ENCODE assay signal across 29 cellular contexts in the genomic region with DNA sequence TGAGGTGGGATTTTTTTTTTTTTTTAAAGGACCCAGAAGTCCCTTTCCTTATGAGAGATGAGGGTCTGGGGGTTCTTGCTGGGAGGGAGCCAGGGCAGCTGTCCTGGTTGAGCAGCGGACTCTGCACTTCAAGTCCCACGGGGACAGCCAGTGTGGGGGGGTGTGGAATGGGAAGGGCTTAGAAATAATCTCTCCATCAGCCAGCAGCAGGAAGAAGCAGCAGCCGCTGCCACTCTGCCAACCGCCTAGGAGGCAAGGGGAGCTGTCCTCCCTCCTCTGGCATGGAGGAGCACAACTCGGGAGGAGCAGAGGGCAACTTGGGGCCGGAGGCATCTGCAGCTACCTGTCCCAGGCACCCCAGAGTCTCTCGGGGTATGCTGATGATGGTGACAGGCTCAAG. TPM values are rescaled to one million over a fixed set of nuclear protein-coding genes. Genes with fewer than 3 reads are reported as not detected.
DNase-seq lines count a peak whose midpoint lies in the region; TF ChIP-seq lines count a peak whose summit lies in the region.
"Had no signal": no experiment of that assay in that cellular context is flagged by ENCODE, and none has a peak within 500 bp of the region (broad histone marks: within the 10 kb centered on the region; RNA-seq: fewer than 3 reads in every experiment).

KCNG4 (minus strand) TSS at position 103 of the 400 bp plus-strand sequence. CDS start 2,527 bp downstream, outside the sequence.

- H3K27ac ChIP-seq in brain microvascular endothelial cell, result no peak within 1 kb of the TSS
- H3K27ac ChIP-seq: KMS-11, transverse colon had no signal

- peaks cover 11% of the 10 kb centered on the region for H3K4me1 ChIP-seq in BE2C
- H3K4me1 ChIP-seq: transverse colon had no signal

- H3K27me3 ChIP-seq in BE2C, result no peaks in the 10 kb centered on the region
- H3K27me3 ChIP-seq in brain microvascular endothelial cell (replicated peaks), result peaks cover 8% of the 10 kb centered on the region

- H3K4me3 ChIP-seq in BE2C (ENCODE audit: low read depth, low read length) (peak within 1 kb of the TSS; percentile 27), brain microvascular endothelial cell (ENCODE audit: low read depth, low read length) (no peak within 1 kb of the TSS)
- H3K4me3 ChIP-seq: transverse colon had no signal

- H3K36me3 ChIP-seq in BE2C, result no peaks in the 10 kb centered on the region
- H3K36me3 ChIP-seq in brain microvascular endothelial cell (replicated peaks), result no peaks in the 10 kb centered on the region
- H3K36me3 ChIP-seq: transverse colon had no signal

- in situ Hi-C loops in brain microvascular endothelial cell (cut with HindIII; ENCODE audit: low pct_ligation_motif_present, low sequenced_read_pairs), result no loop called here

- no peaks in the 10 kb centered on the region; the same call in 1 of the 2 replicates for H3K9me3 ChIP-seq in BE2C
- H3K9me3 ChIP-seq: transverse colon had no signal

- TF ChIP-seq CTCF in BE2C (IDR thresholded peaks at IDR 0.05; ENCODE audit: low read depth, low read length) (no peak), brain microvascular endothelial cell (IDR thresholded peaks at IDR 0.05; ENCODE audit: low read depth, low read length, missing control alignments) (no peak)

- DNase-seq in BE2C, result peak; percentile 68
- DNase-seq in D341Med (ENCODE audit: low spot score), result peak; percentile 77
- DNase-seq in NCI-H82 treated with DMSO at 0.1 percent for 48 hours (lab: John Stamatoyannopoulos, UW; ENCODE audit: unreplicated experiment), result peak; percentile 50
- peak; percentile 64 for DNase-seq in myocyte (ENCODE audit: low read depth)
- no peak for DNase-seq in brain microvascular endothelial cell
- no peak for DNase-seq in SIG-M5 treated with dmso at 0.1 percent for 504 hours (lab: John Stamatoyannopoulos, UW; ENCODE audit: unreplicated experiment)
- DNase-seq in cerebellar cortex (ENCODE audit: low spot score), result no peak
- DNase-seq: ACHN; activated CD4-positive, alpha-beta T cell treated with anti-CD3 and anti-CD28 coated beads, Interleukin-2, amount 50 U/mL, for 1 hour; activated CD8-positive, alpha-beta memory T cell treated with anti-CD3 and anti-CD28 coated beads, Interleukin-2, amount 10 ng/mL, durations not matched to agents 7 days and 5 days; activated naive CD4-positive, alpha-beta T cell treated with Interleukin-2 at 50 U/mL for 16 hours; activated T-cell treated with anti-CD3 and anti-CD28 coated beads, Interleukin-2, amount 50 U/mL, for 72 hours; HFFc6; hippocampal formation; immature natural killer cell; mesendoderm; NCI-H1436; NCI-H510A; nucleus accumbens; SIG-M5; stimulated activated CD4-positive, alpha-beta T cell treated with anti-CD3 and anti-CD28 coated beads, Interleukin-2, amount 100 ng/mL, for 24 hours; transverse colon had no signal

RNA-seq across cellular contexts. Expression of gene KCNG4, which starts in this region (rescaled TPM):
- 0.17 TPM for polyA plus RNA-seq in BE2C (2012; ENCODE audit: insufficient read depth, insufficient read length, low read depth)
- total RNA-seq in myocyte, result 0.05 TPM in 2 replicates
- polyA plus RNA-seq in myocyte (2012), result not detected
- total RNA-seq: activated CD8-positive, alpha-beta memory T cell treated with anti-CD3 and anti-CD28 coated beads, Interleukin-2, amount 10 ng/mL, durations not matched to agents 7 days and 5 days; activated T-cell treated with anti-CD3 and anti-CD28 coated beads, Interleukin-2, amount 50 U/mL, for 72 hours; cerebellum; endothelial cell of umbilical vein; fibroblast of lung; HFFc6; renal cortical epithelial cell; transverse colon; WTC11 had no signal
- polyA plus RNA-seq: adipose tissue, endothelial cell of umbilical vein, fibroblast of lung, immature natural killer cell had no signal

Comparison
In these comparisons a context has a peak if more than half of its experiments do, and no peak if none do; other contexts are left out.
1. Peak in DNase-seq in myocyte; RNA of the gene not detected or under 1 TPM.
2. DNase-seq: peak in BE2C (single experiment), D341Med (single experiment) and NCI-H82 treated with DMSO at 0.1 percent for 48 hours (single experiment); none in brain microvascular endothelial cell (single experiment), SIG-M5 treated with dmso at 0.1 percent for 504 hours (single experiment) and cerebellar cortex (single experiment).